Comparison of ENCODE assay signal across 1 cellular context in the genomic region with DNA sequence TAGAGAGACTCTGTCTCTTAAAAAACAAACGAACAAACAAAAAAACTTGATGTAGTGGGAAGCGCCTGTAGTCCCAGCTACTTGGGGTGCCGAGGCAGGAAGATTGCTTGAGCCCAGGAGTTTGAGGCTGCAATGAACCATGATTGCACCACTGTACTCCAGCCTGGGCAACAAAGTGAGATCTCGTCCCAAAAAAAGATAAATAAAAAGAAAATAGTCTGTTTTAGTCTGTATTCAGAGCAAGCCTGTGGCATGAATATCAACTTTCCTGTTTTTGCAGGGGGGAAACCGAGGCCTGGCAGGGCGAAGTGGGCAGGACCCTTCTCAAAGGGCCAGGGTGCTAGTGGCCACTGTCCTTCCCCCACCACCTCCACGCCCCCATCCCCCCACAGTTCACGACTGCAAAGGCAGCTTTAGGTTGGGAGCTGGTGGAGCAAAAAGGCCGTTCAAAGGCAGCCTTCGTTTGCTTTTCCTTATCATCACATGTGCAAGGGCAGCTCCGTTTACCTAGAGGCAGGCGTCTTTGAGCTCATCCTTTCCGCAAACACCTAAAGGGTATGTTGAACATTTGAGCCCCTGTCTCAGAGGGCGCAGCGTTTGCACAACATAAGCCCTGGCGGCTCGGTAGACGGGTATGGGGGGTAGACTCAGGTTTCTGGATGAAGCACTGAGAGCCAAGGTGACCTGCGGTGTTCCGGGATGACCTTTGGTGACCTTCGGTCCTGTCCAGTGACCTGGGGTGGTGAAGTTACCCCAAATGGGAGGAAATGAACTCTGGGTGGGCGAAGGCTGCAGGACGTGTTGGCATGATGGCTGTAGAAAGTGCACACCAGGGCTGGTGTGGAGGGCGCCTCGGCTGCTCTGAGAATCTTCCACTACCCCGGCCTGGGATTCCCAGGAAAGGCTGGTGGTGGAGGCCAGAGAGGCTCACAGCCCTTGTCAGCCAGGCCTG.
TF ChIP-seq lines count a peak whose summit lies in the region.

No MANE protein-coding gene starts in this region.

TF ChIP-seq in HepG2, 621 proteins besides CTCF, POLR2A, EP300 and RAD21 (continued from another document and continues in another):
- TF ChIP-seq, protein P1, sequence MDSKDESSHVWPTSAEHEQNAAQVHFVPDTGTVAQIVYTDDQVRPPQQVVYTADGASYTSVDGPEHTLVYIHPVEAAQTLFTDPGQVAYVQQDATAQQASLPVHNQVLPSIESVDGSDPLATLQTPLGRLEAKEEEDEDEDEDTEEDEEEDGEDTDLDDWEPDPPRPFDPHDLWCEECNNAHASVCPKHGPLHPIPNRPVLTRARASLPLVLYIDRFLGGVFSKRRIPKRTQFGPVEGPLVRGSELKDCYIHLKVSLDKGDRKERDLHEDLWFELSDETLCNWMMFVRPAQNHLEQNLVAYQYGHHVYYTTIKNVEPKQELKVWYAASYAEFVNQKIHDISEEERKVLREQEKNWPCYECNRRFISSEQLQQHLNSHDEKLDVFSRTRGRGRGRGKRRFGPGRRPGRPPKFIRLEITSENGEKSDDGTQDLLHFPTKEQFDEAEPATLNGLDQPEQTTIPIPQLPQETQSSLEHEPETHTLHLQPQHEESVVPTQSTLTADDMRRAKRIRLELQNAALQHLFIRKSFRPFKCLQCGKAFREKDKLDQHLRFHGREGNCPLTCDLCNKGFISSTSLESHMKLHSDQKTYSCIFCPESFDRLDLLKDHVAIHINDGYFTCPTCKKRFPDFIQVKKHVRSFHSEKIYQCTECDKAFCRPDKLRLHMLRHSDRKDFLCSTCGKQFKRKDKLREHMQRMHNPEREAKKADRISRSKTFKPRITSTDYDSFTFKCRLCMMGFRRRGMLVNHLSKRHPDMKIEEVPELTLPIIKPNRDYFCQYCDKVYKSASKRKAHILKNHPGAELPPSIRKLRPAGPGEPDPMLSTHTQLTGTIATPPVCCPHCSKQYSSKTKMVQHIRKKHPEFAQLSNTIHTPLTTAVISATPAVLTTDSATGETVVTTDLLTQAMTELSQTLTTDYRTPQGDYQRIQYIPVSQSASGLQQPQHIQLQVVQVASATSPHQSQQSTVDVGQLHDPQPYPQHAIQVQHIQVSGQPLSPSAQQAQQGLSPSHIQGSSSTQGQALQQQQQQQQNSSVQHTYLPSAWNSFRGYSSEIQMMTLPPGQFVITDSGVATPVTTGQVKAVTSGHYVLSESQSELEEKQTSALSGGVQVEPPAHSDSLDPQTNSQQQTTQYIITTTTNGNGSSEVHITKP (CRISPR knock-in tag; IDR thresholded peaks at IDR 0.05; ENCODE audit: low read depth) = peak; percentile 78
- TF ChIP-seq CEBPB (IDR thresholded peaks at IDR 0.05; ENCODE audit: borderline replicate concordance, low read depth, low read length) (peak; percentile 94), TMF1 (CRISPR knock-in tag; IDR thresholded peaks at IDR 0.05; ENCODE audit: low read depth) (no peak), POGZ (CRISPR knock-in tag; IDR thresholded peaks at IDR 0.05) (peak; percentile 68), PHF5A (CRISPR knock-in tag; IDR thresholded peaks at IDR 0.05; ENCODE audit: low read depth, unreplicated experiment) (no peak), ZSCAN22 (CRISPR knock-in tag; IDR thresholded peaks at IDR 0.05) (peak; percentile 80; the same call in 1 of the 2 replicates), PHF8 (CRISPR knock-in tag; IDR thresholded peaks at IDR 0.05) (no peak; the same call in none of the 2 replicates), ZNF431 (CRISPR knock-in tag; IDR thresholded peaks at IDR 0.05; ENCODE audit: borderline replicate concordance, low read depth) (peak; percentile 83), RNF2 (conservative IDR thresholded peaks at IDR 0.05; ENCODE audit: low read depth) (no peak), ZFP1 (CRISPR knock-in tag; IDR thresholded peaks at IDR 0.05) (peak; percentile 70; the same call in 1 of the 2 replicates), ZSCAN21 (CRISPR knock-in tag; IDR thresholded peaks at IDR 0.05; ENCODE audit: borderline replicate concordance) (peak; percentile 63), ATF1 (CRISPR knock-in tag; IDR thresholded peaks at IDR 0.05) (0 out of 2 replicates have a peak, but pooled peaks have one; percentile 41), ZNF747 (CRISPR knock-in tag; IDR thresholded peaks at IDR 0.05; ENCODE audit: borderline replicate concordance) (no peak; the same call in 1 of the 2 replicates), ZNF614 (CRISPR knock-in tag; IDR thresholded peaks at IDR 0.05; ENCODE audit: borderline replicate concordance) (peak; percentile 88), ONECUT2 (CRISPR knock-in tag; IDR thresholded peaks at IDR 0.05) (peak; percentile 55; the same call in 1 of the 2 replicates), BORCS8-MEF2B (CRISPR knock-in tag; IDR thresholded peaks at IDR 0.05) (peak; percentile 86), HHEX (CRISPR knock-in tag; IDR thresholded peaks at IDR 0.05) (peak; percentile 86)
- TF ChIP-seq, protein P2, sequence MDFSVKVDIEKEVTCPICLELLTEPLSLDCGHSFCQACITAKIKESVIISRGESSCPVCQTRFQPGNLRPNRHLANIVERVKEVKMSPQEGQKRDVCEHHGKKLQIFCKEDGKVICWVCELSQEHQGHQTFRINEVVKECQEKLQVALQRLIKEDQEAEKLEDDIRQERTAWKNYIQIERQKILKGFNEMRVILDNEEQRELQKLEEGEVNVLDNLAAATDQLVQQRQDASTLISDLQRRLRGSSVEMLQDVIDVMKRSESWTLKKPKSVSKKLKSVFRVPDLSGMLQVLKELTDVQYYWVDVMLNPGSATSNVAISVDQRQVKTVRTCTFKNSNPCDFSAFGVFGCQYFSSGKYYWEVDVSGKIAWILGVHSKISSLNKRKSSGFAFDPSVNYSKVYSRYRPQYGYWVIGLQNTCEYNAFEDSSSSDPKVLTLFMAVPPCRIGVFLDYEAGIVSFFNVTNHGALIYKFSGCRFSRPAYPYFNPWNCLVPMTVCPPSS (IDR thresholded peaks at IDR 0.05) = no peak
- TF ChIP-seq, protein P3, sequence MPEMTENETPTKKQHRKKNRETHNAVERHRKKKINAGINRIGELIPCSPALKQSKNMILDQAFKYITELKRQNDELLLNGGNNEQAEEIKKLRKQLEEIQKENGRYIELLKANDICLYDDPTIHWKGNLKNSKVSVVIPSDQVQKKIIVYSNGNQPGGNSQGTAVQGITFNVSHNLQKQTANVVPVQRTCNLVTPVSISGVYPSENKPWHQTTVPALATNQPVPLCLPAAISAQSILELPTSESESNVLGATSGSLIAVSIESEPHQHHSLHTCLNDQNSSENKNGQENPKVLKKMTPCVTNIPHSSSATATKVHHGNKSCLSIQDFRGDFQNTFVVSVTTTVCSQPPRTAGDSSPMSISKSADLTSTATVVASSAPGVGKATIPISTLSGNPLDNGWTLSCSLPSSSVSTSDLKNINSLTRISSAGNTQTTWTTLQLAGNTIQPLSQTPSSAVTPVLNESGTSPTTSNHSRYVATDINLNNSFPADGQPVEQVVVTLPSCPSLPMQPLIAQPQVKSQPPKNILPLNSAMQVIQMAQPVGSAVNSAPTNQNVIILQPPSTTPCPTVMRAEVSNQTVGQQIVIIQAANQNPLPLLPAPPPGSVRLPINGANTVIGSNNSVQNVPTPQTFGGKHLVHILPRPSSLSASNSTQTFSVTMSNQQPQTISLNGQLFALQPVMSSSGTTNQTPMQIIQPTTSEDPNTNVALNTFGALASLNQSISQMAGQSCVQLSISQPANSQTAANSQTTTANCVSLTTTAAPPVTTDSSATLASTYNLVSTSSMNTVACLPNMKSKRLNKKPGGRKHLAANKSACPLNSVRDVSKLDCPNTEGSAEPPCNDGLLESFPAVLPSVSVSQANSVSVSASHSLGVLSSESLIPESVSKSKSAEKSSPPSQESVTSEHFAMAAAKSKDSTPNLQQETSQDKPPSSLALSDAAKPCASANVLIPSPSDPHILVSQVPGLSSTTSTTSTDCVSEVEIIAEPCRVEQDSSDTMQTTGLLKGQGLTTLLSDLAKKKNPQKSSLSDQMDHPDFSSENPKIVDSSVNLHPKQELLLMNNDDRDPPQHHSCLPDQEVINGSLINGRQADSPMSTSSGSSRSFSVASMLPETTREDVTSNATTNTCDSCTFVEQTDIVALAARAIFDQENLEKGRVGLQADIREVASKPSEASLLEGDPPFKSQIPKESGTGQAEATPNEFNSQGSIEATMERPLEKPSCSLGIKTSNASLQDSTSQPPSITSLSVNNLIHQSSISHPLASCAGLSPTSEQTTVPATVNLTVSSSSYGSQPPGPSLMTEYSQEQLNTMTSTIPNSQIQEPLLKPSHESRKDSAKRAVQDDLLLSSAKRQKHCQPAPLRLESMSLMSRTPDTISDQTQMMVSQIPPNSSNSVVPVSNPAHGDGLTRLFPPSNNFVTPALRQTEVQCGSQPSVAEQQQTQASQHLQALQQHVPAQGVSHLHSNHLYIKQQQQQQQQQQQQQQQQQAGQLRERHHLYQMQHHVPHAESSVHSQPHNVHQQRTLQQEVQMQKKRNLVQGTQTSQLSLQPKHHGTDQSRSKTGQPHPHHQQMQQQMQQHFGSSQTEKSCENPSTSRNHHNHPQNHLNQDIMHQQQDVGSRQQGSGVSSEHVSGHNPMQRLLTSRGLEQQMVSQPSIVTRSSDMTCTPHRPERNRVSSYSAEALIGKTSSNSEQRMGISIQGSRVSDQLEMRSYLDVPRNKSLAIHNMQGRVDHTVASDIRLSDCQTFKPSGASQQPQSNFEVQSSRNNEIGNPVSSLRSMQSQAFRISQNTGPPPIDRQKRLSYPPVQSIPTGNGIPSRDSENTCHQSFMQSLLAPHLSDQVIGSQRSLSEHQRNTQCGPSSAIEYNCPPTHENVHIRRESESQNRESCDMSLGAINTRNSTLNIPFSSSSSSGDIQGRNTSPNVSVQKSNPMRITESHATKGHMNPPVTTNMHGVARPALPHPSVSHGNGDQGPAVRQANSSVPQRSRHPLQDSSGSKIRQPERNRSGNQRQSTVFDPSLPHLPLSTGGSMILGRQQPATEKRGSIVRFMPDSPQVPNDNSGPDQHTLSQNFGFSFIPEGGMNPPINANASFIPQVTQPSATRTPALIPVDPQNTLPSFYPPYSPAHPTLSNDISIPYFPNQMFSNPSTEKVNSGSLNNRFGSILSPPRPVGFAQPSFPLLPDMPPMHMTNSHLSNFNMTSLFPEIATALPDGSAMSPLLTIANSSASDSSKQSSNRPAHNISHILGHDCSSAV (CRISPR knock-in tag; IDR thresholded peaks at IDR 0.05; ENCODE audit: borderline replicate concordance) = no peak
- TF ChIP-seq, protein P4, sequence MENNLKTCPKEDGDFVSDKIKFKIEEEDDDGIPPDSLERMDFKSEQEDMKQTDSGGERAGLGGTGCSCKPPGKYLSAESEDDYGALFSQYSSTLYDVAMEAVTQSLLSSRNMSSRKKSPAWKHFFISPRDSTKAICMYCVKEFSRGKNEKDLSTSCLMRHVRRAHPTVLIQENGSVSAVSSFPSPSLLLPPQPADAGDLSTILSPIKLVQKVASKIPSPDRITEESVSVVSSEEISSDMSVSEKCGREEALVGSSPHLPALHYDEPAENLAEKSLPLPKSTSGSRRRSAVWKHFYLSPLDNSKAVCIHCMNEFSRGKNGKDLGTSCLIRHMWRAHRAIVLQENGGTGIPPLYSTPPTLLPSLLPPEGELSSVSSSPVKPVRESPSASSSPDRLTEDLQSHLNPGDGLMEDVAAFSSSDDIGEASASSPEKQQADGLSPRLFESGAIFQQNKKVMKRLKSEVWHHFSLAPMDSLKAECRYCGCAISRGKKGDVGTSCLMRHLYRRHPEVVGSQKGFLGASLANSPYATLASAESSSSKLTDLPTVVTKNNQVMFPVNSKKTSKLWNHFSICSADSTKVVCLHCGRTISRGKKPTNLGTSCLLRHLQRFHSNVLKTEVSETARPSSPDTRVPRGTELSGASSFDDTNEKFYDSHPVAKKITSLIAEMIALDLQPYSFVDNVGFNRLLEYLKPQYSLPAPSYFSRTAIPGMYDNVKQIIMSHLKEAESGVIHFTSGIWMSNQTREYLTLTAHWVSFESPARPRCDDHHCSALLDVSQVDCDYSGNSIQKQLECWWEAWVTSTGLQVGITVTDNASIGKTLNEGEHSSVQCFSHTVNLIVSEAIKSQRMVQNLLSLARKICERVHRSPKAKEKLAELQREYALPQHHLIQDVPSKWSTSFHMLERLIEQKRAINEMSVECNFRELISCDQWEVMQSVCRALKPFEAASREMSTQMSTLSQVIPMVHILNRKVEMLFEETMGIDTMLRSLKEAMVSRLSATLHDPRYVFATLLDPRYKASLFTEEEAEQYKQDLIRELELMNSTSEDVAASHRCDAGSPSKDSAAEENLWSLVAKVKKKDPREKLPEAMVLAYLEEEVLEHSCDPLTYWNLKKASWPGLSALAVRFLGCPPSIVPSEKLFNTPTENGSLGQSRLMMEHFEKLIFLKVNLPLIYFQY (CRISPR knock-in tag; IDR thresholded peaks at IDR 0.05; ENCODE audit: borderline replicate concordance) = peak; percentile 73; the same call in 1 of the 2 replicates
- TF ChIP-seq, protein P5, sequence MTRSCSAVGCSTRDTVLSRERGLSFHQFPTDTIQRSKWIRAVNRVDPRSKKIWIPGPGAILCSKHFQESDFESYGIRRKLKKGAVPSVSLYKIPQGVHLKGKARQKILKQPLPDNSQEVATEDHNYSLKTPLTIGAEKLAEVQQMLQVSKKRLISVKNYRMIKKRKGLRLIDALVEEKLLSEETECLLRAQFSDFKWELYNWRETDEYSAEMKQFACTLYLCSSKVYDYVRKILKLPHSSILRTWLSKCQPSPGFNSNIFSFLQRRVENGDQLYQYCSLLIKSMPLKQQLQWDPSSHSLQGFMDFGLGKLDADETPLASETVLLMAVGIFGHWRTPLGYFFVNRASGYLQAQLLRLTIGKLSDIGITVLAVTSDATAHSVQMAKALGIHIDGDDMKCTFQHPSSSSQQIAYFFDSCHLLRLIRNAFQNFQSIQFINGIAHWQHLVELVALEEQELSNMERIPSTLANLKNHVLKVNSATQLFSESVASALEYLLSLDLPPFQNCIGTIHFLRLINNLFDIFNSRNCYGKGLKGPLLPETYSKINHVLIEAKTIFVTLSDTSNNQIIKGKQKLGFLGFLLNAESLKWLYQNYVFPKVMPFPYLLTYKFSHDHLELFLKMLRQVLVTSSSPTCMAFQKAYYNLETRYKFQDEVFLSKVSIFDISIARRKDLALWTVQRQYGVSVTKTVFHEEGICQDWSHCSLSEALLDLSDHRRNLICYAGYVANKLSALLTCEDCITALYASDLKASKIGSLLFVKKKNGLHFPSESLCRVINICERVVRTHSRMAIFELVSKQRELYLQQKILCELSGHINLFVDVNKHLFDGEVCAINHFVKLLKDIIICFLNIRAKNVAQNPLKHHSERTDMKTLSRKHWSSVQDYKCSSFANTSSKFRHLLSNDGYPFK (CRISPR knock-in tag; IDR thresholded peaks at IDR 0.05; ENCODE audit: borderline replicate concordance) = peak; percentile 58
